Comparison of ENCODE assay signal across 8 cellular contexts in genomic region chr6:31403283-31403989, GRCh38. TPM values are rescaled to one million over a fixed set of nuclear protein-coding genes. Genes with fewer than 3 reads are reported as not detected.
DNase-seq lines count a peak whose midpoint lies in the region; ATAC-seq and TF ChIP-seq lines count a peak whose summit lies in the region.

TSS of gene MICA (plus strand) at chr6:31403595. CDS start at chr6:31403633, 38 bp downstream.

- peak in 1 of 4 donors; percentile 20 for TF ChIP-seq CTCF in right lobe of liver (IDR thresholded peaks at IDR 0.05)

- intact Hi-C loops in right lobe of liver (cut with DNase I): no loop called here

- peak within 1 kb of the TSS; percentile 87 to 93 for H3K9ac ChIP-seq in duodenal mucosa (ENCODE audit: low read depth in 1 of 2, low read length in 2 of 2)

- peak within 1 kb of the TSS; percentile 39 for H3K27ac ChIP-seq in duodenal mucosa (ENCODE audit: low read depth, low read length)
- peak within 1 kb of the TSS; percentile 58 to 83 (median 64) for H3K27ac ChIP-seq in right lobe of liver

- H3K4me3 ChIP-seq in duodenal mucosa (ENCODE audit: low read depth in 1 of 2, low read length in 2 of 2) (peak within 1 kb of the TSS; percentile 85 to 91), right lobe of liver (peak within 1 kb of the TSS; percentile 62 to 71 (median 63))

- H3K27me3 ChIP-seq in duodenal mucosa (ENCODE audit: control insufficient read depth in 1 of 2, insufficient read depth in 2 of 2, low read length in 2 of 2): no peaks in the 10 kb centered on the region
- no peaks in the 10 kb centered on the region for H3K27me3 ChIP-seq in right lobe of liver

- peaks cover 20 to 31% of the 10 kb centered on the region in 2 donors for H3K4me1 ChIP-seq in duodenal mucosa (ENCODE audit: control insufficient read depth in 1 of 2, insufficient read depth in 2 of 2, low read length in 2 of 2)
- peaks cover 0 to 35% (median 15%) of the 10 kb centered on the region in 4 donors for H3K4me1 ChIP-seq in right lobe of liver

- DNase-seq in DMS 273 (lab: John Stamatoyannopoulos, UW; ENCODE audit: unreplicated experiment) (peak; percentile 92), MV-4-11 (lab: John Stamatoyannopoulos, UW) (peak; percentile 47), right lobe of liver (peak; percentile 88 to 93 (median 91))
- DNase-seq in activated CD4-positive, alpha-beta T cell treated with anti-CD3 and anti-CD28 coated beads, Interleukin-2, amount 50 U/mL, for 48 hours: peak; percentile 82 to 87
- DNase-seq in stimulated activated CD4-positive, alpha-beta T cell treated with anti-CD3 and anti-CD28 coated beads, Interleukin-2, amount 100 ng/mL, for 48 hours: peak; percentile 63 to 67

- TF ChIP-seq POLR2A in right lobe of liver (IDR thresholded peaks at IDR 0.05): peak; percentile 58

- H3K9me3 ChIP-seq in duodenal mucosa (ENCODE audit: control insufficient read depth in 1 of 2, low read length in 2 of 2) (no peaks in the 10 kb centered on the region), right lobe of liver (no peaks in the 10 kb centered on the region)

- peak; percentile 39 for ATAC-seq in GM21825 (IDR thresholded peaks at IDR 0.05; ENCODE audit: unreplicated experiment)
- peak; percentile 69 to 84 (median 76) for ATAC-seq in right lobe of liver
- ATAC-seq in HG03457 (IDR thresholded peaks at IDR 0.05; ENCODE audit: unreplicated experiment): no peak

- under 1% methylated on average over 34 of the region's 54 CpGs for WGBS in right lobe of liver (ENCODE audit: insufficient coverage, low coverage, low lambda C conversion rate, missing lambda C conversion rate)

- H3K36me3 ChIP-seq in duodenal mucosa (ENCODE audit: control insufficient read depth in 1 of 2, insufficient read depth in 2 of 2, low read length in 2 of 2) (peaks cover 0 to 6% of the 10 kb centered on the region in 2 donors), right lobe of liver (no peaks in the 10 kb centered on the region)

RNA-seq across cellular contexts. Expression of gene MICA, which starts in this region (rescaled TPM):
- 10 to 100 TPM in 1 of 6 experiments, 1 to 10 TPM in 5; 2.5 to 10.9 (median 6.1) TPM for total RNA-seq in right lobe of liver
